ENCODE assay signal across 8 cellular contexts in the genomic region with DNA sequence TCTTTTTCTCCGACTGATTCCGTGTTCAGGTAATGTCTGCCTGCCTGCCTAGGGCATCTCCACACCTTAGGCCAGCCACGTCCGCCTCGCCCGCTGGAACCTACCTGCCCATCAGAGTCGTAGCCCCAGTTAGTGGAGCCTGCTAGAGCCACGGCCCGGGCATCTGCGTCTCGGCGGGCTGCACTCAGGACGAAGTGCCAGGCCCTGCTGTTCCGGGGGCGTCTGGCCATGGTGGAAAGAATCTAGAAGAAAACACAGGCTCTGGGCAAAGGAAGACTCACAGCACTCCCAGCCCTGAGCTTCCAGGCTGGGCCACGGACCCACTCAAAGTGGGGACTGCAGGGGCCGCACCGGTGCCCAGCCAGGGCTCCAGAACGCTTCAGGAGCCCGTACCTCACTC. TPM values are rescaled to one million over a fixed set of nuclear protein-coding genes. Genes with fewer than 3 reads are reported as not detected.
DNase-seq lines count a peak whose midpoint lies in the region; ATAC-seq, FAIRE-seq and TF ChIP-seq lines count a peak whose summit lies in the region.

No MANE protein-coding gene starts in this region.

- H3K36me3 Mint-ChIP-seq in activated CD8-positive, alpha-beta T cell treated with anti-CD3 and anti-CD28 coated beads for 36 hours (ENCODE audit: low read depth), result peaks cover 2% of the 10 kb centered on the region

- peaks cover 27% of the 10 kb centered on the region for H3K4me1 Mint-ChIP-seq in activated CD8-positive, alpha-beta T cell treated with anti-CD3 and anti-CD28 coated beads for 36 hours (ENCODE audit: low read depth)

- peak overlapping the region; percentile 69 for H3K27ac Mint-ChIP-seq in activated CD8-positive, alpha-beta T cell treated with anti-CD3 and anti-CD28 coated beads for 36 hours

- ATAC-seq in activated CD8-positive, alpha-beta T cell treated with anti-CD3 and anti-CD28 coated beads for 36 hours, result no peak
- no peak for ATAC-seq in HG02885 (IDR thresholded peaks at IDR 0.05; ENCODE audit: poor library complexity, unreplicated experiment)

- peak overlapping the region; percentile 81 for H3K4me2 ChIP-seq in GM23248 (ENCODE audit: unreplicated experiment)

- TF ChIP-seq CTCF in activated CD8-positive, alpha-beta T cell treated with anti-CD3 and anti-CD28 coated beads for 36 hours (IDR thresholded peaks at IDR 0.05), result no peak
- TF ChIP-seq CTCF in left ventricle myocardium inferior (IDR thresholded peaks at IDR 0.05; ENCODE audit: borderline replicate concordance), result no peak

- H3F3A ChIP-seq in GM23248 (ENCODE audit: insufficient read depth), result 0 out of 2 replicates have a peak, but pooled peaks cover 8% of the 10 kb centered on the region

- H3K4me3 ChIP-seq in GM23248 (peak overlapping the region; percentile 83), left ventricle myocardium inferior (peak overlapping the region; percentile 96), skeletal muscle cell (ENCODE audit: low read depth, low read length) (peak overlapping the region; percentile 81)

- in situ Hi-C loops in GM23248 (cut with MboI), result no loop called here

- peak overlapping the region; percentile 80 for H3K4me3 Mint-ChIP-seq in activated CD8-positive, alpha-beta T cell treated with anti-CD3 and anti-CD28 coated beads for 36 hours

- H3K27me3 ChIP-seq in GM23248 (replicated peaks; ENCODE audit: insufficient read depth) (no peaks in the 10 kb centered on the region), left ventricle myocardium inferior (ENCODE audit: low read depth) (no peaks in the 10 kb centered on the region)

- POLR2A ChIA-PET in activated CD8-positive, alpha-beta T cell treated with anti-CD3 and anti-CD28 coated beads for 36 hours (lab: Charles Lee), result interaction anchor here (0.6 to 3.1 kb wide), 8 partner anchors 9 to 473 kb away, joined by 3 to 18 read pairs (median 4); a partner anchor contains a TSS

- peaks cover 50% of the 10 kb centered on the region for H3K79me2 ChIP-seq in GM23248 (ENCODE audit: insufficient read depth)

- H3K27me3 Mint-ChIP-seq in activated CD8-positive, alpha-beta T cell treated with anti-CD3 and anti-CD28 coated beads for 36 hours, result no peaks in the 10 kb centered on the region

- H3K9me3 Mint-ChIP-seq in activated CD8-positive, alpha-beta T cell treated with anti-CD3 and anti-CD28 coated beads for 36 hours, result no peaks in the 10 kb centered on the region

- no peaks in the 10 kb centered on the region for H4K20me1 ChIP-seq in GM23248 (ENCODE audit: insufficient read depth)

- no peaks in the 10 kb centered on the region for H3K9me3 ChIP-seq in GM23248 (ENCODE audit: low read depth)
- no peaks in the 10 kb centered on the region for H3K9me3 ChIP-seq in left ventricle myocardium inferior (replicated peaks)

- 71 to 74% methylated on average over 17 to 20 of the region's 20 CpGs for WGBS in GM23248 (ENCODE audit: low coverage in 1 of 2, low lambda C conversion rate in 2 of 2, missing lambda C conversion rate in 2 of 2), 2 experiments

- H3K27ac ChIP-seq in GM23248, result no peak overlapping the region
- H3K27ac ChIP-seq in left ventricle myocardium inferior (replicated peaks), result peak overlapping the region; percentile 90

- H2AFZ ChIP-seq in GM23248, result no peak overlapping the region

- intact Hi-C loops in activated CD8-positive, alpha-beta T cell treated with anti-CD3 and anti-CD28 coated beads for 36 hours (cut with micrococcal nuclease), result no loop called here
- intact Hi-C loops in left ventricle myocardium inferior (cut with micrococcal nuclease), result no loop called here

- no peak for DNase-seq in GM23248
- no peak for DNase-seq in activated CD8-positive, alpha-beta T cell treated with anti-CD3 and anti-CD28 coated beads for 36 hours
- DNase-seq in left ventricle myocardium inferior, result no peak
- no peak for DNase-seq in skeletal muscle cell (ENCODE audit: low read depth)
- no peak for DNase-seq in GM12891 (ENCODE audit: insufficient read length, low spot score)
- DNase-seq in MV-4-11 (lab: John Stamatoyannopoulos, UW), result no peak
- no peak for DNase-seq in DMS114 treated with DMSO at 0.1 percent for 48 hours (lab: John Stamatoyannopoulos, UW; ENCODE audit: unreplicated experiment)

- peak overlapping the region; percentile 76 for H3K9ac ChIP-seq in GM23248

- H3K9me2 ChIP-seq in GM23248 (ENCODE audit: insufficient read depth), result no peaks in the 10 kb centered on the region

- no peaks in the 10 kb centered on the region for H3K36me3 ChIP-seq in GM23248 (ENCODE audit: low read depth)
- peaks cover 49% of the 10 kb centered on the region for H3K36me3 ChIP-seq in left ventricle myocardium inferior

- H3K4me1 ChIP-seq in GM23248 (ENCODE audit: insufficient read depth) (no peaks in the 10 kb centered on the region), left ventricle myocardium inferior (peaks cover 69% of the 10 kb centered on the region)

- no peak for FAIRE-seq in GM12891 (lab: Jason Lieb, UNC)

- CTCF ChIA-PET in activated CD8-positive, alpha-beta T cell treated with anti-CD3 and anti-CD28 coated beads for 36 hours (lab: Charles Lee), result interaction anchor here (0.9 to 5.3 kb wide), 3 partner anchors 10 to 148 kb away, joined by 3 to 36 read pairs (median 14); a partner anchor contains a TSS

- TF ChIP-seq POLR2A in GM12891 (IDR thresholded peaks at IDR 0.05; ENCODE audit: low read depth, low read length), result no peak

TF ChIP-seq in GM12891, 5 proteins besides CTCF, POLR2A, EP300 and RAD21:
- no peak for TF ChIP-seq SPI1 (IDR thresholded peaks at IDR 0.05; ENCODE audit: low read depth, low read length)
- TF ChIP-seq TAF1 (IDR thresholded peaks at IDR 0.05; ENCODE audit: low read depth, low read length), result no peak
- TF ChIP-seq POLR2AphosphoS5 (IDR thresholded peaks at IDR 0.05; ENCODE audit: low read depth, low read length), result no peak

RNA-seq across cellular contexts. Expression of a gene that starts 1.1 kb away (rescaled TPM):
- total RNA-seq in GM23248 (2014; rRNA removed; shearing (Covaris generic)), result 35.3 and 50.2 TPM in 2 replicates
- 35.1 and 35.6 TPM in 2 replicates for polyA plus RNA-seq in GM23248 (2016; fragmentation: Nextera tagmentation; extraction: Ambion mirVana)
- total RNA-seq in activated CD8-positive, alpha-beta T cell treated with anti-CD3 and anti-CD28 coated beads for 36 hours, result 10 to 100 TPM; 14.4 to 15.2 TPM
- 36.8 TPM for total RNA-seq in left ventricle myocardium inferior
- 16.3 TPM for polyA plus RNA-seq in GM12891 (2012; ENCODE audit: low read depth, missing spikeins)

RNA-seq across cellular contexts. Expression of a gene that starts 1.5 kb away (rescaled TPM):
- total RNA-seq in GM23248 (2014; rRNA removed; shearing (Covaris generic)), result 88.9 and 189 TPM in 2 replicates
- 64.3 and 66.4 TPM in 2 replicates for polyA plus RNA-seq in GM23248 (2016; fragmentation: Nextera tagmentation; extraction: Ambion mirVana)
- 10 to 100 TPM; 43.5 to 45.0 TPM for total RNA-seq in activated CD8-positive, alpha-beta T cell treated with anti-CD3 and anti-CD28 coated beads for 36 hours
- 36.2 TPM for total RNA-seq in left ventricle myocardium inferior
- polyA plus RNA-seq in GM12891 (2012; ENCODE audit: low read depth, missing spikeins), result 43.5 TPM

RNA-seq across cellular contexts. Expression of a gene that starts 8.3 kb away (rescaled TPM):
- total RNA-seq in GM23248 (2014; rRNA removed; shearing (Covaris generic)), result 96.5 and 99.4 TPM in 2 replicates
- 113 and 119 TPM in 2 replicates for polyA plus RNA-seq in GM23248 (2016; fragmentation: Nextera tagmentation; extraction: Ambion mirVana)
- total RNA-seq in activated CD8-positive, alpha-beta T cell treated with anti-CD3 and anti-CD28 coated beads for 36 hours, result 100 to 1,000 TPM; 175 to 193 TPM
- 78.0 TPM for total RNA-seq in left ventricle myocardium inferior
- 110 TPM for polyA plus RNA-seq in GM12891 (2012; ENCODE audit: low read depth, missing spikeins)

RNA-seq across cellular contexts. Expression of a gene that starts 8.6 kb away (rescaled TPM):
- 9.3 and 12.3 TPM in 2 replicates for total RNA-seq in GM23248 (2014; rRNA removed; shearing (Covaris generic))
- 3.1 and 3.9 TPM in 2 replicates for polyA plus RNA-seq in GM23248 (2016; fragmentation: Nextera tagmentation; extraction: Ambion mirVana)
- 10 to 100 TPM; 15.5 to 15.6 TPM for total RNA-seq in activated CD8-positive, alpha-beta T cell treated with anti-CD3 and anti-CD28 coated beads for 36 hours
- 7.4 TPM for total RNA-seq in left ventricle myocardium inferior
- 12.3 TPM for polyA plus RNA-seq in GM12891 (2012; ENCODE audit: low read depth, missing spikeins)

RNA-seq across cellular contexts. Expression of a gene that starts 9.9 kb away (rescaled TPM):
- 45.3 and 57.7 TPM in 2 replicates for total RNA-seq in GM23248 (2014; rRNA removed; shearing (Covaris generic))
- 50.8 and 55.4 TPM in 2 replicates for polyA plus RNA-seq in GM23248 (2016; fragmentation: Nextera tagmentation; extraction: Ambion mirVana)
- total RNA-seq in activated CD8-positive, alpha-beta T cell treated with anti-CD3 and anti-CD28 coated beads for 36 hours, result 10 to 100 TPM; 37.8 to 39.6 TPM
- total RNA-seq in left ventricle myocardium inferior, result 37.0 TPM
- 62.8 TPM for polyA plus RNA-seq in GM12891 (2012; ENCODE audit: low read depth, missing spikeins)
